18 cellular contexts compared by ENCODE assay signal in genomic region chr4:142446965-142447474, GRCh38.
"Had no signal": no experiment of that assay in that cellular context is flagged by ENCODE, and none has a peak within 500 bp of the region (broad histone marks: within the 10 kb centered on the region; RNA-seq: fewer than 3 reads in every experiment).

No MANE protein-coding gene starts in this region.

- H3K27me3 ChIP-seq: right atrium auricular region, suprapubic skin, upper lobe of left lung had no signal

- H3K4me3 ChIP-seq: lung, right atrium auricular region, suprapubic skin, upper lobe of left lung had no signal

- H3K36me3 ChIP-seq: right atrium auricular region, suprapubic skin, upper lobe of left lung had no signal

- H3K27ac ChIP-seq: right atrium auricular region, suprapubic skin, upper lobe of left lung, VCaP had no signal

- ATAC-seq: esophagus mucosa; left cardiac atrium; stimulated activated naive B cell treated with anti-CD40 and anti-IgM and Interleukin-4, amounts not matched to agents 10 μg/mL and 1 μg/mL and 100 μg/mL, for 72 hours had no signal

- H3K27me3 Mint-ChIP-seq: activated CD4-positive, alpha-beta T cell treated with anti-CD3 and anti-CD28 coated beads, Interleukin-2, amount 10 ng/mL, durations not matched to agents 24 days and 14 days; brain; dendritic cell treated with granulocyte-macrophage colony-stimulating factor and Interleukin-4, amounts not matched to agents 40 ng/mL and 50 ng/mL, for 4 days; naive B cell; stimulated activated naive B cell treated with anti-CD40 and anti-IgM and Interleukin-4, amounts not matched to agents 10 μg/mL and 1 μg/mL and 100 μg/mL, for 72 hours had no signal

- H3K27ac Mint-ChIP-seq: activated CD4-positive, alpha-beta T cell treated with anti-CD3 and anti-CD28 coated beads, Interleukin-2, amount 10 ng/mL, durations not matched to agents 24 days and 14 days; brain; dendritic cell treated with granulocyte-macrophage colony-stimulating factor and Interleukin-4, amounts not matched to agents 40 ng/mL and 50 ng/mL, for 4 days; naive B cell; stimulated activated naive B cell treated with anti-CD40 and anti-IgM and Interleukin-4, amounts not matched to agents 10 μg/mL and 1 μg/mL and 100 μg/mL, for 72 hours had no signal

- DNase-seq: activated CD4-positive, alpha-beta T cell treated with anti-CD3 and anti-CD28 coated beads, Interleukin-2, amount 10 ng/mL, durations not matched to agents 24 days and 14 days; activated T-cell treated with anti-CD3 and anti-CD28 coated beads, Interleukin-2, amount 50 U/mL, for 1 hour; amygdala; glutamatergic neuron; left cardiac atrium; naive B cell; SHP77 treated with DMSO at 0.1 percent for 48 hours; small intestine; stimulated activated naive B cell treated with anti-CD40 and anti-IgM and Interleukin-4, amounts not matched to agents 10 μg/mL and 1 μg/mL and 100 μg/mL, for 72 hours; T1000; upper lobe of left lung had no signal

- H3K9me3 Mint-ChIP-seq: brain; dendritic cell treated with granulocyte-macrophage colony-stimulating factor and Interleukin-4, amounts not matched to agents 40 ng/mL and 50 ng/mL, for 4 days had no signal

- H3K4me3 Mint-ChIP-seq: activated CD4-positive, alpha-beta T cell treated with anti-CD3 and anti-CD28 coated beads, Interleukin-2, amount 10 ng/mL, durations not matched to agents 24 days and 14 days; brain; dendritic cell treated with granulocyte-macrophage colony-stimulating factor and Interleukin-4, amounts not matched to agents 40 ng/mL and 50 ng/mL, for 4 days; naive B cell; stimulated activated naive B cell treated with anti-CD40 and anti-IgM and Interleukin-4, amounts not matched to agents 10 μg/mL and 1 μg/mL and 100 μg/mL, for 72 hours had no signal

- H3K36me3 Mint-ChIP-seq: brain; naive B cell; stimulated activated naive B cell treated with anti-CD40 and anti-IgM and Interleukin-4, amounts not matched to agents 10 μg/mL and 1 μg/mL and 100 μg/mL, for 72 hours had no signal

- H3K9me3 ChIP-seq: right atrium auricular region, suprapubic skin, upper lobe of left lung had no signal

- H3K4me1 Mint-ChIP-seq: brain; naive B cell; stimulated activated naive B cell treated with anti-CD40 and anti-IgM and Interleukin-4, amounts not matched to agents 10 μg/mL and 1 μg/mL and 100 μg/mL, for 72 hours had no signal

- H3K4me1 ChIP-seq: right atrium auricular region, suprapubic skin, upper lobe of left lung had no signal
